In the genomic region with DNA sequence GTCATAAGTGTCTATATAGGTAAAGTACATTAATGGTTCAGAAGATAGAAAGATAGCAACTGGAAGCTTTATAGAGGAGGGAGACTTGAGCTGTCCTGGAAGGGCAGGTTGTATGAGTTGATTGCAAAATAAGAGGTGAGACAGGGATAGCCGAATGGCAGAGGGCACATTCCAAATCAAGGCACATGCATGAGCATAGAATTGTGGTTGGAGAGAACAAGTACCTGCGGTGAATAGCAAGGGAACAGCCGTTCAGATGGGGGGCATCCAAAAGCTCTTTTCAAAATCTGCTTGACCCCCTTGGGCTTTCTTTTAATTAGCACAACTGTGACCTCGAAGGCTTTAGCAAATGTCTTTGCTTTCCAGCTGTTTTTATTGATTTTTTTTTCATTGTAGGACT, we compare ENCODE assay signal across 2 cellular contexts.
TF ChIP-seq lines count a peak whose summit lies in the region.

No MANE protein-coding gene starts in this region.

TF ChIP-seq in GM23338, 12 proteins besides CTCF, POLR2A, EP300 and RAD21:
- TF ChIP-seq EZH2 (IDR thresholded peaks at IDR 0.05; ENCODE audit: low read depth, unreplicated experiment): no peak
- TF ChIP-seq, protein P1, sequence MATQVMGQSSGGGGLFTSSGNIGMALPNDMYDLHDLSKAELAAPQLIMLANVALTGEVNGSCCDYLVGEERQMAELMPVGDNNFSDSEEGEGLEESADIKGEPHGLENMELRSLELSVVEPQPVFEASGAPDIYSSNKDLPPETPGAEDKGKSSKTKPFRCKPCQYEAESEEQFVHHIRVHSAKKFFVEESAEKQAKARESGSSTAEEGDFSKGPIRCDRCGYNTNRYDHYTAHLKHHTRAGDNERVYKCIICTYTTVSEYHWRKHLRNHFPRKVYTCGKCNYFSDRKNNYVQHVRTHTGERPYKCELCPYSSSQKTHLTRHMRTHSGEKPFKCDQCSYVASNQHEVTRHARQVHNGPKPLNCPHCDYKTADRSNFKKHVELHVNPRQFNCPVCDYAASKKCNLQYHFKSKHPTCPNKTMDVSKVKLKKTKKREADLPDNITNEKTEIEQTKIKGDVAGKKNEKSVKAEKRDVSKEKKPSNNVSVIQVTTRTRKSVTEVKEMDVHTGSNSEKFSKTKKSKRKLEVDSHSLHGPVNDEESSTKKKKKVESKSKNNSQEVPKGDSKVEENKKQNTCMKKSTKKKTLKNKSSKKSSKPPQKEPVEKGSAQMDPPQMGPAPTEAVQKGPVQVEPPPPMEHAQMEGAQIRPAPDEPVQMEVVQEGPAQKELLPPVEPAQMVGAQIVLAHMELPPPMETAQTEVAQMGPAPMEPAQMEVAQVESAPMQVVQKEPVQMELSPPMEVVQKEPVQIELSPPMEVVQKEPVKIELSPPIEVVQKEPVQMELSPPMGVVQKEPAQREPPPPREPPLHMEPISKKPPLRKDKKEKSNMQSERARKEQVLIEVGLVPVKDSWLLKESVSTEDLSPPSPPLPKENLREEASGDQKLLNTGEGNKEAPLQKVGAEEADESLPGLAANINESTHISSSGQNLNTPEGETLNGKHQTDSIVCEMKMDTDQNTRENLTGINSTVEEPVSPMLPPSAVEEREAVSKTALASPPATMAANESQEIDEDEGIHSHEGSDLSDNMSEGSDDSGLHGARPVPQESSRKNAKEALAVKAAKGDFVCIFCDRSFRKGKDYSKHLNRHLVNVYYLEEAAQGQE (IDR thresholded peaks at IDR 0.05; ENCODE audit: unreplicated experiment): no peak
- no peak for TF ChIP-seq STAT1 (IDR thresholded peaks at IDR 0.05; ENCODE audit: unreplicated experiment)
- TF ChIP-seq ZNF114 (CRISPR knock-in tag; IDR thresholded peaks at IDR 0.05): no peak
- no peak for TF ChIP-seq JUNB (IDR thresholded peaks at IDR 0.05; ENCODE audit: unreplicated experiment)
- TF ChIP-seq EZH2phosphoT487 (IDR thresholded peaks at IDR 0.05; ENCODE audit: unreplicated experiment): no peak
- TF ChIP-seq CREB1 (CRISPR knock-in tag; IDR thresholded peaks at IDR 0.05; ENCODE audit: low read depth): no peak
- no peak for TF ChIP-seq POLR2AphosphoS5 (IDR thresholded peaks at IDR 0.05; ENCODE audit: low read depth)
- no peak for TF ChIP-seq NANOG (IDR thresholded peaks at IDR 0.05; ENCODE audit: borderline replicate concordance)
- no peak for TF ChIP-seq ZNF331 (CRISPR knock-in tag; IDR thresholded peaks at IDR 0.05; ENCODE audit: low read depth)

TF ChIP-seq in H1, 55 proteins besides CTCF, POLR2A, EP300 and RAD21:
- TF ChIP-seq ASH2L (IDR thresholded peaks at IDR 0.05; ENCODE audit: low read length) (no peak), ZNF274 (IDR thresholded peaks at IDR 0.05; ENCODE audit: borderline replicate concordance, extremely low read depth, low read length) (no peak), CTBP2 (IDR thresholded peaks at IDR 0.05; ENCODE audit: borderline replicate concordance, insufficient read depth, insufficient read length, low read length) (no peak), BCL11A (IDR thresholded peaks at IDR 0.05; ENCODE audit: low read depth in 2 of 2, low read length in 2 of 2) (no peak), CBX5 (IDR thresholded peaks at IDR 0.05; ENCODE audit: low read depth, low read length) (no peak), KDM5A (IDR thresholded peaks at IDR 0.05; ENCODE audit: low read length) (no peak), TAF1 (IDR thresholded peaks at IDR 0.05; ENCODE audit: low read depth, low read length) (no peak), CBX8 (IDR thresholded peaks at IDR 0.05; ENCODE audit: borderline replicate concordance, low read depth, low read length) (no peak), FOSL1 (IDR thresholded peaks at IDR 0.05; ENCODE audit: insufficient read depth, low read depth, low read length) (no peak), RBBP5 (IDR thresholded peaks at IDR 0.05; ENCODE audit: borderline replicate concordance, low read depth, low read length) (no peak)
- TF ChIP-seq, protein P2, sequence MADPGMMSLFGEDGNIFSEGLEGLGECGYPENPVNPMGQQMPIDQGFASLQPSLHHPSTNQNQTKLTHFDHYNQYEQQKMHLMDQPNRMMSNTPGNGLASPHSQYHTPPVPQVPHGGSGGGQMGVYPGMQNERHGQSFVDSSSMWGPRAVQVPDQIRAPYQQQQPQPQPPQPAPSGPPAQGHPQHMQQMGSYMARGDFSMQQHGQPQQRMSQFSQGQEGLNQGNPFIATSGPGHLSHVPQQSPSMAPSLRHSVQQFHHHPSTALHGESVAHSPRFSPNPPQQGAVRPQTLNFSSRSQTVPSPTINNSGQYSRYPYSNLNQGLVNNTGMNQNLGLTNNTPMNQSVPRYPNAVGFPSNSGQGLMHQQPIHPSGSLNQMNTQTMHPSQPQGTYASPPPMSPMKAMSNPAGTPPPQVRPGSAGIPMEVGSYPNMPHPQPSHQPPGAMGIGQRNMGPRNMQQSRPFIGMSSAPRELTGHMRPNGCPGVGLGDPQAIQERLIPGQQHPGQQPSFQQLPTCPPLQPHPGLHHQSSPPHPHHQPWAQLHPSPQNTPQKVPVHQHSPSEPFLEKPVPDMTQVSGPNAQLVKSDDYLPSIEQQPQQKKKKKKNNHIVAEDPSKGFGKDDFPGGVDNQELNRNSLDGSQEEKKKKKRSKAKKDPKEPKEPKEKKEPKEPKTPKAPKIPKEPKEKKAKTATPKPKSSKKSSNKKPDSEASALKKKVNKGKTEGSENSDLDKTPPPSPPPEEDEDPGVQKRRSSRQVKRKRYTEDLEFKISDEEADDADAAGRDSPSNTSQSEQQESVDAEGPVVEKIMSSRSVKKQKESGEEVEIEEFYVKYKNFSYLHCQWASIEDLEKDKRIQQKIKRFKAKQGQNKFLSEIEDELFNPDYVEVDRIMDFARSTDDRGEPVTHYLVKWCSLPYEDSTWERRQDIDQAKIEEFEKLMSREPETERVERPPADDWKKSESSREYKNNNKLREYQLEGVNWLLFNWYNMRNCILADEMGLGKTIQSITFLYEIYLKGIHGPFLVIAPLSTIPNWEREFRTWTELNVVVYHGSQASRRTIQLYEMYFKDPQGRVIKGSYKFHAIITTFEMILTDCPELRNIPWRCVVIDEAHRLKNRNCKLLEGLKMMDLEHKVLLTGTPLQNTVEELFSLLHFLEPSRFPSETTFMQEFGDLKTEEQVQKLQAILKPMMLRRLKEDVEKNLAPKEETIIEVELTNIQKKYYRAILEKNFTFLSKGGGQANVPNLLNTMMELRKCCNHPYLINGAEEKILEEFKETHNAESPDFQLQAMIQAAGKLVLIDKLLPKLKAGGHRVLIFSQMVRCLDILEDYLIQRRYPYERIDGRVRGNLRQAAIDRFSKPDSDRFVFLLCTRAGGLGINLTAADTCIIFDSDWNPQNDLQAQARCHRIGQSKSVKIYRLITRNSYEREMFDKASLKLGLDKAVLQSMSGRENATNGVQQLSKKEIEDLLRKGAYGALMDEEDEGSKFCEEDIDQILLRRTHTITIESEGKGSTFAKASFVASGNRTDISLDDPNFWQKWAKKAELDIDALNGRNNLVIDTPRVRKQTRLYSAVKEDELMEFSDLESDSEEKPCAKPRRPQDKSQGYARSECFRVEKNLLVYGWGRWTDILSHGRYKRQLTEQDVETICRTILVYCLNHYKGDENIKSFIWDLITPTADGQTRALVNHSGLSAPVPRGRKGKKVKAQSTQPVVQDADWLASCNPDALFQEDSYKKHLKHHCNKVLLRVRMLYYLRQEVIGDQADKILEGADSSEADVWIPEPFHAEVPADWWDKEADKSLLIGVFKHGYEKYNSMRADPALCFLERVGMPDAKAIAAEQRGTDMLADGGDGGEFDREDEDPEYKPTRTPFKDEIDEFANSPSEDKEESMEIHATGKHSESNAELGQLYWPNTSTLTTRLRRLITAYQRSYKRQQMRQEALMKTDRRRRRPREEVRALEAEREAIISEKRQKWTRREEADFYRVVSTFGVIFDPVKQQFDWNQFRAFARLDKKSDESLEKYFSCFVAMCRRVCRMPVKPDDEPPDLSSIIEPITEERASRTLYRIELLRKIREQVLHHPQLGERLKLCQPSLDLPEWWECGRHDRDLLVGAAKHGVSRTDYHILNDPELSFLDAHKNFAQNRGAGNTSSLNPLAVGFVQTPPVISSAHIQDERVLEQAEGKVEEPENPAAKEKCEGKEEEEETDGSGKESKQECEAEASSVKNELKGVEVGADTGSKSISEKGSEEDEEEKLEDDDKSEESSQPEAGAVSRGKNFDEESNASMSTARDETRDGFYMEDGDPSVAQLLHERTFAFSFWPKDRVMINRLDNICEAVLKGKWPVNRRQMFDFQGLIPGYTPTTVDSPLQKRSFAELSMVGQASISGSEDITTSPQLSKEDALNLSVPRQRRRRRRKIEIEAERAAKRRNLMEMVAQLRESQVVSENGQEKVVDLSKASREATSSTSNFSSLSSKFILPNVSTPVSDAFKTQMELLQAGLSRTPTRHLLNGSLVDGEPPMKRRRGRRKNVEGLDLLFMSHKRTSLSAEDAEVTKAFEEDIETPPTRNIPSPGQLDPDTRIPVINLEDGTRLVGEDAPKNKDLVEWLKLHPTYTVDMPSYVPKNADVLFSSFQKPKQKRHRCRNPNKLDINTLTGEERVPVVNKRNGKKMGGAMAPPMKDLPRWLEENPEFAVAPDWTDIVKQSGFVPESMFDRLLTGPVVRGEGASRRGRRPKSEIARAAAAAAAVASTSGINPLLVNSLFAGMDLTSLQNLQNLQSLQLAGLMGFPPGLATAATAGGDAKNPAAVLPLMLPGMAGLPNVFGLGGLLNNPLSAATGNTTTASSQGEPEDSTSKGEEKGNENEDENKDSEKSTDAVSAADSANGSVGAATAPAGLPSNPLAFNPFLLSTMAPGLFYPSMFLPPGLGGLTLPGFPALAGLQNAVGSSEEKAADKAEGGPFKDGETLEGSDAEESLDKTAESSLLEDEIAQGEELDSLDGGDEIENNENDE (IDR thresholded peaks at IDR 0.05; ENCODE audit: insufficient replicate concordance, low read length): no peak
- TF ChIP-seq, protein P3, sequence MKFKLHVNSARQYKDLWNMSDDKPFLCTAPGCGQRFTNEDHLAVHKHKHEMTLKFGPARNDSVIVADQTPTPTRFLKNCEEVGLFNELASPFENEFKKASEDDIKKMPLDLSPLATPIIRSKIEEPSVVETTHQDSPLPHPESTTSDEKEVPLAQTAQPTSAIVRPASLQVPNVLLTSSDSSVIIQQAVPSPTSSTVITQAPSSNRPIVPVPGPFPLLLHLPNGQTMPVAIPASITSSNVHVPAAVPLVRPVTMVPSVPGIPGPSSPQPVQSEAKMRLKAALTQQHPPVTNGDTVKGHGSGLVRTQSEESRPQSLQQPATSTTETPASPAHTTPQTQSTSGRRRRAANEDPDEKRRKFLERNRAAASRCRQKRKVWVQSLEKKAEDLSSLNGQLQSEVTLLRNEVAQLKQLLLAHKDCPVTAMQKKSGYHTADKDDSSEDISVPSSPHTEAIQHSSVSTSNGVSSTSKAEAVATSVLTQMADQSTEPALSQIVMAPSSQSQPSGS (IDR thresholded peaks at IDR 0.05; ENCODE audit: low read length): no peak
